ENCODE assay signal across 8 cellular contexts in genomic region chr14:77041837-77042557, GRCh38. TPM values are rescaled to one million over a fixed set of nuclear protein-coding genes. Genes with fewer than 3 reads are reported as not detected.
DNase-seq lines count a peak whose midpoint lies in the region; ATAC-seq and TF ChIP-seq lines count a peak whose summit lies in the region.

No MANE protein-coding gene starts in this region.

- H3K4me1 Mint-ChIP-seq in Calu3 (ENCODE audit: low read depth, unreplicated experiment) = peaks cover 68% of the 10 kb centered on the region

- peaks cover 26% of the 10 kb centered on the region for H3K36me3 Mint-ChIP-seq in Calu3 (ENCODE audit: insufficient read depth, unreplicated experiment)

- no peak for TF ChIP-seq POLR2A in spleen (IDR thresholded peaks at IDR 0.05)

- BruUV-seq in Calu3 (replicated peaks; lab: Mats Ljungman, UMichigan) = no TSS peak

- WGBS in spleen, 5 donors = 37 to 51% (median 41%) methylated on average over 13 to 14 of the region's 14 CpGs

- H3K27ac Mint-ChIP-seq in Calu3 (ENCODE audit: unreplicated experiment) = peak overlapping the region; percentile 98

- no peak for ATAC-seq in GM18517 (IDR thresholded peaks at IDR 0.05; ENCODE audit: unreplicated experiment)
- no peak for ATAC-seq in GM18873 (IDR thresholded peaks at IDR 0.05; ENCODE audit: low FRiP score, unreplicated experiment)

- H3K4me1 ChIP-seq in iPS-20b (ENCODE audit: insufficient read depth, low read length) (peaks cover 78% of the 10 kb centered on the region), spleen (peaks cover 75 to 100% (median 98%) of the 10 kb centered on the region in 6 donors)

- no peaks in the 10 kb centered on the region for H3K36me3 ChIP-seq in iPS-20b (ENCODE audit: insufficient read depth, low read depth, low read length)
- no peaks in the 10 kb centered on the region for H3K36me3 ChIP-seq in spleen

- TF ChIP-seq CTCF in Calu3 (IDR thresholded peaks at IDR 0.05; ENCODE audit: unreplicated experiment) = no peak
- no peak for TF ChIP-seq CTCF in spleen (IDR thresholded peaks at IDR 0.05 in 8 of 11, conservative IDR thresholded peaks at IDR 0.05 in 3 of 11)

- H3K4me3 ChIP-seq in iPS-20b (ENCODE audit: low read length) (no peak overlapping the region), spleen (no peak overlapping the region)

- H3K27me3 Mint-ChIP-seq in Calu3 (ENCODE audit: unreplicated experiment) = no peaks in the 10 kb centered on the region

- no peak for DNase-seq in Calu3
- DNase-seq in NCI-H1092 treated with DMSO at 0.1 percent for 48 hours (lab: John Stamatoyannopoulos, UW) = peak; percentile 76
- DNase-seq in anterior cingulate cortex (lab: John Stamatoyannopoulos, UW) = peak in 35 of 58 donors; percentile 11 to 72 (median 39)
- DNase-seq in spleen = no peak
- no peak for DNase-seq in GOT3 (lab: John Stamatoyannopoulos, UW)

- H3K27ac ChIP-seq in iPS-20b (ENCODE audit: low read length) = no peak overlapping the region
- peak overlapping the region; percentile 90 to 100 (median 98) for H3K27ac ChIP-seq in spleen

- no peaks in the 10 kb centered on the region for H3K9me3 ChIP-seq in iPS-20b (ENCODE audit: insufficient read depth, low read depth, low read length)
- no peaks in the 10 kb centered on the region for H3K9me3 ChIP-seq in spleen

- intact Hi-C loops in Calu3 (cut with micrococcal nuclease; ENCODE audit: unreplicated experiment) = loop anchor here (5.0 kb wide), 1 partner anchor 95 kb away; no protein-coding TSS in a partner anchor
- intact Hi-C loops in spleen (cut with DNase I; ENCODE audit: low total_unique reads) = no loop called here

- no peaks in the 10 kb centered on the region for H3K9me3 Mint-ChIP-seq in Calu3 (ENCODE audit: low read depth, unreplicated experiment)

- H3K4me3 Mint-ChIP-seq in Calu3 (ENCODE audit: low read depth, unreplicated experiment) = no peak overlapping the region

- CTCF ChIA-PET in Calu3 (lab: Charles Lee) = interaction anchor here (1.2 to 1.4 kb wide), 2 partner anchors 14 to 18 kb away, joined by 3 to 5 read pairs; no protein-coding TSS in a partner anchor

- peaks cover 25% of the 10 kb centered on the region for H3K27me3 ChIP-seq in iPS-20b (ENCODE audit: insufficient read depth, low read length)
- no peaks in the 10 kb centered on the region for H3K27me3 ChIP-seq in spleen (replicated peaks in 1 of 7)

- peak overlapping the region; percentile 69; the same call in 1 of the 2 replicates for H3K9ac ChIP-seq in iPS-20b (ENCODE audit: low read depth, low read length)

RNA-seq across cellular contexts. Expression of gene IRF2BPL, which starts 13.5 kb away (rescaled TPM):
- total RNA-seq in Calu3 (2022) = 30.1 and 33.1 TPM in 2 replicates
- 10 to 100 TPM; 38.2 to 62.7 (median 47.7) TPM for total RNA-seq in spleen
- polyA plus RNA-seq in spleen = 10 to 100 TPM in 1 of 3 donors, 1 to 10 TPM in 2; 4.1 to 15.8 (median 6.3) TPM

RNA-seq across cellular contexts. Expression of gene CIPC, which starts 56.1 kb away (rescaled TPM):
- total RNA-seq in Calu3 (2022) = 16.5 and 18.9 TPM in 2 replicates
- 10 to 100 TPM; 14.9 to 33.8 (median 24.7) TPM for total RNA-seq in spleen
- 1 to 10 TPM; 4.2 to 9.6 (median 5.1) TPM for polyA plus RNA-seq in spleen

Comparison
In these comparisons a context has a peak if more than half of its experiments do, and no peak if none do; other contexts are left out.
1. DNase-seq: peak in NCI-H1092 treated with DMSO at 0.1 percent for 48 hours (single experiment) and anterior cingulate cortex (35 of 58); none in Calu3 (single experiment), spleen (single experiment) and GOT3 (single experiment).